Comparison of ENCODE assay signal across 8 cellular contexts in the genomic region with DNA sequence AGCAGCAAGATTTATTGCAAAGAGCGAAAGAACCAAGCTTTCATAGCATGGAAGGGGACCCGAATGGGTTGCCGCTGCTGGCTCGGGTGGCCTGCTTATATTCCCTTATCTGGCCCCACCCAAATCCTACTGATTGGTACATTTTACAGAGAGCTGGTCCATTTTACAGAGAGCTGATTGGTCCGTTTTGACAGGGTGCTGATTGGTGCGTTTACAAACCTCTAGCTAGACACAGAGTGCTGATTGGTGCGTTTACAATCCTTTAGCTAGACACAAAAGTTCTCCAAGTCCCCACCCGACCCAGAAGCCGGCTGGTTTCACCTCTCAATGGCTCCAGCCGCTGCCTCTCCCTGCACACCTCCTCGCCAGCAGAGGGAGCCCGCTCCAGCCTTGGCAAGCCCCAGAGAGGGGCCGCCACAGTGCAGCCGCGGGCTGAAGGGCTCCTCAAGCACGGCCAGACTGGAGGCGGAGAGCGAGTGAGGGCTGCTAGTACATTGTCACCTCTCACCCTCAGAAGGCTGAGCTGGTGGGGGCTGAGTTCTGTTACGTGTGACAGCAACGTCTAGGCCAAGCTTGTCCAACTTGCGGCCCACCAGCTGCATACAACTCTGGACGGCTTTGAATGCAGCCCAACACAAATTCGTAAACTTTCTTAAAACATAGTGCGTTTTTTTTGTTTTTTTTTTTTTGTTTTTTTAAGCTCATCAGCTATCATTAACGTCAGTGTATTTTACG. TPM values are rescaled to one million over a fixed set of nuclear protein-coding genes. Genes with fewer than 3 reads are reported as not detected.
A peak's percentile ranks its signal among the peaks of the same experiment; 100 is the strongest.
DNase-seq lines count a peak whose midpoint lies in the region; ATAC-seq and TF ChIP-seq lines count a peak whose summit lies in the region.

No MANE protein-coding gene starts in this region.

- no peaks in the 10 kb centered on the region for H3K79me2 ChIP-seq in KMS-11 (ENCODE audit: insufficient read depth, low read depth)

- no peak for TF ChIP-seq POLR2A in upper lobe of left lung (IDR thresholded peaks at IDR 0.05)

- H3K27ac Mint-ChIP-seq in activated CD4-positive, alpha-beta memory T cell treated with anti-CD3 and anti-CD28 coated beads for 36 hours: peak overlapping the region; percentile 71

- peak overlapping the region; percentile 34; the same call in 1 of the 2 replicates for H2AFZ ChIP-seq in KMS-11 (ENCODE audit: low read depth)

- peaks cover 6% of the 10 kb centered on the region for H3K4me1 Mint-ChIP-seq in activated CD4-positive, alpha-beta memory T cell treated with anti-CD3 and anti-CD28 coated beads for 36 hours (ENCODE audit: low read depth)

- H3K4me3 ChIP-seq in KMS-11 (IDR thresholded peaks at IDR 0.05; ENCODE audit: insufficient read depth, low read depth, low read length) (no peak overlapping the region), epithelial cell of esophagus (ENCODE audit: low read length) (peak overlapping the region; percentile 47), neutrophil (ENCODE audit: low read depth in 1 of 2, low read length in 1 of 2) (peak overlapping the region; percentile 41 to 44), upper lobe of left lung (peak overlapping the region in 2 of 4 donors; percentile 1 to 33)

- H3K27me3 Mint-ChIP-seq in activated CD4-positive, alpha-beta memory T cell treated with anti-CD3 and anti-CD28 coated beads for 36 hours: peaks cover 2% of the 10 kb centered on the region

- H4K20me1 ChIP-seq in KMS-11 (ENCODE audit: insufficient read depth): no peaks in the 10 kb centered on the region

- TF ChIP-seq EP300 in upper lobe of left lung (IDR thresholded peaks at IDR 0.05): no peak

- TF ChIP-seq CTCF in KMS-11 (conservative IDR thresholded peaks at IDR 0.05; ENCODE audit: low read depth, low read length) (no peak; the same call in 1 of the 2 replicates), epithelial cell of esophagus (IDR thresholded peaks at IDR 0.05; ENCODE audit: insufficient read depth, low read depth, low read length, missing control alignments) (peak; percentile 66), neutrophil (IDR thresholded peaks at IDR 0.05) (peak; percentile 45), upper lobe of left lung (IDR thresholded peaks at IDR 0.05) (peak in 3 of 6 experiments; percentile 8 to 29 (median 16))

- WGBS in upper lobe of left lung, 2 donors: 68 to 74% methylated on average over 24 to 26 of the region's 26 CpGs

- H3K4me1 ChIP-seq in KMS-11 (ENCODE audit: low read depth, poor library complexity, severe bottlenecking): no peaks in the 10 kb centered on the region
- no peaks in the 10 kb centered on the region for H3K4me1 ChIP-seq in neutrophil (ENCODE audit: control insufficient read depth in 1 of 2, insufficient read depth in 1 of 2, low read depth in 1 of 2, low read length in 1 of 2)
- no peaks in the 10 kb centered on the region for H3K4me1 ChIP-seq in upper lobe of left lung

- POLR2A ChIA-PET in activated CD4-positive, alpha-beta memory T cell treated with anti-CD3 and anti-CD28 coated beads for 36 hours (lab: Charles Lee): no interaction called here

- peak; percentile 76 for DNase-seq in activated CD4-positive, alpha-beta memory T cell treated with anti-CD3 and anti-CD28 coated beads for 36 hours
- peak; percentile 71 for DNase-seq in epithelial cell of esophagus (ENCODE audit: low read depth)
- peak; percentile 32 to 87 for DNase-seq in upper lobe of left lung
- no peak for DNase-seq in superior temporal gyrus (ENCODE audit: extremely low spot score)
- DNase-seq in cortex of kidney (lab: John Stamatoyannopoulos, UW): no peak

- ATAC-seq in GM19395 (IDR thresholded peaks at IDR 0.05; ENCODE audit: unreplicated experiment) (peak; percentile 84), upper lobe of left lung (ENCODE audit: low FRiP score in 2 of 2) (peak; percentile 55 to 77)

- CTCF ChIA-PET in activated CD4-positive, alpha-beta memory T cell treated with anti-CD3 and anti-CD28 coated beads for 36 hours (lab: Charles Lee): interaction anchor here (0.6 to 1.5 kb wide), 15 partner anchors 10 to 231 kb away, joined by 3 to 14 read pairs (median 4); a partner anchor contains a TSS

- no peak overlapping the region for H3K9ac ChIP-seq in KMS-11

- H3K27ac ChIP-seq in KMS-11 (no peak overlapping the region), neutrophil (peak overlapping the region; percentile 14), upper lobe of left lung (no peak overlapping the region)

- H3K27me3 ChIP-seq in KMS-11 (ENCODE audit: insufficient read depth, low read depth) (no peaks in the 10 kb centered on the region), neutrophil (no peaks in the 10 kb centered on the region), upper lobe of left lung (no peaks in the 10 kb centered on the region)

- H3K4me3 Mint-ChIP-seq in activated CD4-positive, alpha-beta memory T cell treated with anti-CD3 and anti-CD28 coated beads for 36 hours: peak overlapping the region; percentile 66

- H3K9me3 ChIP-seq in neutrophil (no peaks in the 10 kb centered on the region), upper lobe of left lung (no peaks in the 10 kb centered on the region)

- intact Hi-C loops in activated CD4-positive, alpha-beta memory T cell treated with anti-CD3 and anti-CD28 coated beads for 36 hours (cut with micrococcal nuclease): loop anchor here (1.0 kb wide), 1 partner anchor 24 kb away; a partner anchor contains a TSS

- H3K4me2 ChIP-seq in KMS-11: peak overlapping the region; percentile 7; the same call in 1 of the 2 replicates

- H3K36me3 Mint-ChIP-seq in activated CD4-positive, alpha-beta memory T cell treated with anti-CD3 and anti-CD28 coated beads for 36 hours: no peaks in the 10 kb centered on the region

- peaks cover 4% of the 10 kb centered on the region for H3K9me3 Mint-ChIP-seq in activated CD4-positive, alpha-beta memory T cell treated with anti-CD3 and anti-CD28 coated beads for 36 hours

- H3K36me3 ChIP-seq in KMS-11 (ENCODE audit: insufficient read depth) (no peaks in the 10 kb centered on the region), neutrophil (no peaks in the 10 kb centered on the region), upper lobe of left lung (no peaks in the 10 kb centered on the region)

RNA-seq across cellular contexts. Expression of a gene that starts 8.7 kb away (rescaled TPM):
- not detected for total RNA-seq in activated CD4-positive, alpha-beta memory T cell treated with anti-CD3 and anti-CD28 coated beads for 36 hours
- not detected for total RNA-seq in upper lobe of left lung

RNA-seq across cellular contexts. Expression of a gene that starts 24.1 kb away (rescaled TPM):
- total RNA-seq in activated CD4-positive, alpha-beta memory T cell treated with anti-CD3 and anti-CD28 coated beads for 36 hours: 10 to 100 TPM; 22.3 to 24.3 TPM
- 10 to 100 TPM; 10.7 to 62.9 (median 26.6) TPM for total RNA-seq in upper lobe of left lung

Comparison
In these comparisons a context has a peak if more than half of its experiments do, and no peak if none do; other contexts are left out.
1. DNase-seq: peak in activated CD4-positive, alpha-beta memory T cell treated with anti-CD3 and anti-CD28 coated beads for 36 hours (single experiment), epithelial cell of esophagus (single experiment) and upper lobe of left lung (2 of 2); none in superior temporal gyrus (single experiment) and cortex of kidney (single experiment).